26 cellular contexts compared by ENCODE assay signal in the genomic region with DNA sequence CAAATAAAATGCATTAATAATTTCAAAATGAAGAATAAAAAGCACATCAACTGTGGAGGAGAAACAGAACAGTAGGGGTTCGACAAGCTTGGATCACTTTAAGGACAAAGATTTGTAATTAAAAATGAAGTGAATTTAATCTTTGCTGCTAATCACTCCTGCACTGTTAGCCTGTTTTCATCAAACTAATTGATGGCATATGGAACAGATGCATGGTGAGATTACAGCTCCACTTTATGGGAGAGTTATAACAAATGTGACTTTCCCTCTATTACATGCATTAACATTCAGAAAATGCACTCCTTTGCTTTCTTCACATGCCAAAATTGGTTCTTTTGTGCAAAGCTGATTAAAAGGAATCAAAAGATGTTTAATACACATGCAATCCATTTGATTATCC.
"Had no signal": no experiment of that assay in that cellular context is flagged by ENCODE, and none has a peak within 500 bp of the region (broad histone marks: within the 10 kb centered on the region; RNA-seq: fewer than 3 reads in every experiment).

No MANE protein-coding gene starts in this region.

- H3K36me3 Mint-ChIP-seq: activated naive CD4-positive, alpha-beta T cell treated with anti-CD3 and anti-CD28 coated beads, Interleukin-2, amount 50 U/mL, for 24 hours; activated naive CD8-positive, alpha-beta T cell treated with anti-CD3 and anti-CD28 coated beads, Interleukin-2, amount 10 ng/mL, durations not matched to agents 7 days and 5 days had no signal

- DNase-seq: activated CD4-positive, alpha-beta T cell treated with anti-CD3 and anti-CD28 coated beads, Interleukin-2, amount 10 ng/mL, durations not matched to agents 24 days and 14 days; activated CD4-positive, alpha-beta T cell treated with anti-CD3 and anti-CD28 coated beads, Interleukin-2, amount 50 U/mL, for 4 hours; activated CD8-positive, alpha-beta T cell treated with anti-CD3 and anti-CD28 coated beads, Interleukin-2, amount 10 ng/mL, durations not matched to agents 7 days and 5 days; activated gamma-delta T cell; activated naive CD4-positive, alpha-beta T cell treated with Interleukin-2 at 50 U/mL for 16 hours; activated naive CD8-positive, alpha-beta T cell treated with anti-CD3 and anti-CD28 coated beads, Interleukin-2, amount 10 ng/mL, durations not matched to agents 7 days and 5 days; activated T-cell treated with anti-CD3 and anti-CD28 coated beads, Interleukin-2, amount 50 U/mL, for 24 hours; body of pancreas; Kasumi-1; KG1; MG63; NCI-H1048; NCI-H1436 treated with DMSO at 0.1 percent for 48 hours; NCI-H1694 treated with DMSO at 0.1 percent for 48 hours; NCI-H2029; NCI-H2227 treated with DMSO at 0.1 percent for 48 hours; NCI-H446; NCI-H526; NCI-H774; SHP77; T1000 had no signal

- H3K4me3 ChIP-seq: body of pancreas, breast epithelium, MG63, SJSA1 had no signal

- H3K27ac Mint-ChIP-seq: activated CD4-positive, alpha-beta T cell treated with anti-CD3 and anti-CD28 coated beads, Interleukin-2, amount 10 ng/mL, durations not matched to agents 24 days and 14 days; activated CD8-positive, alpha-beta T cell treated with anti-CD3 and anti-CD28 coated beads, Interleukin-2, amount 10 ng/mL, durations not matched to agents 7 days and 5 days; activated naive CD4-positive, alpha-beta T cell treated with anti-CD3 and anti-CD28 coated beads, Interleukin-2, amount 50 U/mL, for 24 hours; activated naive CD8-positive, alpha-beta T cell treated with anti-CD3 and anti-CD28 coated beads, Interleukin-2, amount 10 ng/mL, durations not matched to agents 7 days and 5 days; activated T-cell treated with anti-CD3 and anti-CD28 coated beads, Interleukin-2, amount 50 U/mL, for 24 hours; activated T-helper 2 cell treated with anti-CD3 and anti-CD28 coated beads, Interferon-gamma antibody, Interleukin-2, Interleukin-4, amounts not matched to agents 10 μg/mL and 5 μg/mL and 100 μg/mL, durations not matched to agents 14 hours and 24 hours and 36 hours had no signal

- H3K4me1 Mint-ChIP-seq: activated naive CD4-positive, alpha-beta T cell treated with anti-CD3 and anti-CD28 coated beads, Interleukin-2, amount 50 U/mL, for 24 hours; activated naive CD8-positive, alpha-beta T cell treated with anti-CD3 and anti-CD28 coated beads, Interleukin-2, amount 10 ng/mL, durations not matched to agents 7 days and 5 days had no signal

- H3K27me3 Mint-ChIP-seq: activated CD4-positive, alpha-beta T cell treated with anti-CD3 and anti-CD28 coated beads, Interleukin-2, amount 10 ng/mL, durations not matched to agents 24 days and 14 days; activated naive CD8-positive, alpha-beta T cell treated with anti-CD3 and anti-CD28 coated beads, Interleukin-2, amount 10 ng/mL, durations not matched to agents 7 days and 5 days had no signal

- ATAC-seq: activated CD8-positive, alpha-beta T cell treated with anti-CD3 and anti-CD28 coated beads, Interleukin-2, amount 10 ng/mL, durations not matched to agents 7 days and 5 days; body of pancreas; Panc1 had no signal

- H3K9me3 Mint-ChIP-seq: activated CD4-positive, alpha-beta T cell treated with anti-CD3 and anti-CD28 coated beads, Interleukin-2, amount 10 ng/mL, durations not matched to agents 24 days and 14 days; activated naive CD4-positive, alpha-beta T cell treated with anti-CD3 and anti-CD28 coated beads, Interleukin-2, amount 50 U/mL, for 24 hours; activated naive CD8-positive, alpha-beta T cell treated with anti-CD3 and anti-CD28 coated beads, Interleukin-2, amount 10 ng/mL, durations not matched to agents 7 days and 5 days; activated T-cell treated with anti-CD3 and anti-CD28 coated beads, Interleukin-2, amount 50 U/mL, for 24 hours; activated T-helper 2 cell treated with anti-CD3 and anti-CD28 coated beads, Interferon-gamma antibody, Interleukin-2, Interleukin-4, amounts not matched to agents 10 μg/mL and 5 μg/mL and 100 μg/mL, durations not matched to agents 14 hours and 24 hours and 36 hours had no signal

- H3K4me3 Mint-ChIP-seq: activated CD4-positive, alpha-beta T cell treated with anti-CD3 and anti-CD28 coated beads, Interleukin-2, amount 10 ng/mL, durations not matched to agents 24 days and 14 days; activated CD8-positive, alpha-beta T cell treated with anti-CD3 and anti-CD28 coated beads, Interleukin-2, amount 10 ng/mL, durations not matched to agents 7 days and 5 days; activated naive CD4-positive, alpha-beta T cell treated with anti-CD3 and anti-CD28 coated beads, Interleukin-2, amount 50 U/mL, for 24 hours; activated naive CD8-positive, alpha-beta T cell treated with anti-CD3 and anti-CD28 coated beads, Interleukin-2, amount 10 ng/mL, durations not matched to agents 7 days and 5 days; activated T-cell treated with anti-CD3 and anti-CD28 coated beads, Interleukin-2, amount 50 U/mL, for 24 hours had no signal
